ENCODE assay signal across 1 cellular context in genomic region chr18:31942301-31942998, GRCh38.
TF ChIP-seq lines count a peak whose summit lies in the region.

No MANE protein-coding gene starts in this region.

TF ChIP-seq in H1, 55 proteins besides CTCF, POLR2A, EP300 and RAD21 (continued from another document):
- TF ChIP-seq, protein P1, sequence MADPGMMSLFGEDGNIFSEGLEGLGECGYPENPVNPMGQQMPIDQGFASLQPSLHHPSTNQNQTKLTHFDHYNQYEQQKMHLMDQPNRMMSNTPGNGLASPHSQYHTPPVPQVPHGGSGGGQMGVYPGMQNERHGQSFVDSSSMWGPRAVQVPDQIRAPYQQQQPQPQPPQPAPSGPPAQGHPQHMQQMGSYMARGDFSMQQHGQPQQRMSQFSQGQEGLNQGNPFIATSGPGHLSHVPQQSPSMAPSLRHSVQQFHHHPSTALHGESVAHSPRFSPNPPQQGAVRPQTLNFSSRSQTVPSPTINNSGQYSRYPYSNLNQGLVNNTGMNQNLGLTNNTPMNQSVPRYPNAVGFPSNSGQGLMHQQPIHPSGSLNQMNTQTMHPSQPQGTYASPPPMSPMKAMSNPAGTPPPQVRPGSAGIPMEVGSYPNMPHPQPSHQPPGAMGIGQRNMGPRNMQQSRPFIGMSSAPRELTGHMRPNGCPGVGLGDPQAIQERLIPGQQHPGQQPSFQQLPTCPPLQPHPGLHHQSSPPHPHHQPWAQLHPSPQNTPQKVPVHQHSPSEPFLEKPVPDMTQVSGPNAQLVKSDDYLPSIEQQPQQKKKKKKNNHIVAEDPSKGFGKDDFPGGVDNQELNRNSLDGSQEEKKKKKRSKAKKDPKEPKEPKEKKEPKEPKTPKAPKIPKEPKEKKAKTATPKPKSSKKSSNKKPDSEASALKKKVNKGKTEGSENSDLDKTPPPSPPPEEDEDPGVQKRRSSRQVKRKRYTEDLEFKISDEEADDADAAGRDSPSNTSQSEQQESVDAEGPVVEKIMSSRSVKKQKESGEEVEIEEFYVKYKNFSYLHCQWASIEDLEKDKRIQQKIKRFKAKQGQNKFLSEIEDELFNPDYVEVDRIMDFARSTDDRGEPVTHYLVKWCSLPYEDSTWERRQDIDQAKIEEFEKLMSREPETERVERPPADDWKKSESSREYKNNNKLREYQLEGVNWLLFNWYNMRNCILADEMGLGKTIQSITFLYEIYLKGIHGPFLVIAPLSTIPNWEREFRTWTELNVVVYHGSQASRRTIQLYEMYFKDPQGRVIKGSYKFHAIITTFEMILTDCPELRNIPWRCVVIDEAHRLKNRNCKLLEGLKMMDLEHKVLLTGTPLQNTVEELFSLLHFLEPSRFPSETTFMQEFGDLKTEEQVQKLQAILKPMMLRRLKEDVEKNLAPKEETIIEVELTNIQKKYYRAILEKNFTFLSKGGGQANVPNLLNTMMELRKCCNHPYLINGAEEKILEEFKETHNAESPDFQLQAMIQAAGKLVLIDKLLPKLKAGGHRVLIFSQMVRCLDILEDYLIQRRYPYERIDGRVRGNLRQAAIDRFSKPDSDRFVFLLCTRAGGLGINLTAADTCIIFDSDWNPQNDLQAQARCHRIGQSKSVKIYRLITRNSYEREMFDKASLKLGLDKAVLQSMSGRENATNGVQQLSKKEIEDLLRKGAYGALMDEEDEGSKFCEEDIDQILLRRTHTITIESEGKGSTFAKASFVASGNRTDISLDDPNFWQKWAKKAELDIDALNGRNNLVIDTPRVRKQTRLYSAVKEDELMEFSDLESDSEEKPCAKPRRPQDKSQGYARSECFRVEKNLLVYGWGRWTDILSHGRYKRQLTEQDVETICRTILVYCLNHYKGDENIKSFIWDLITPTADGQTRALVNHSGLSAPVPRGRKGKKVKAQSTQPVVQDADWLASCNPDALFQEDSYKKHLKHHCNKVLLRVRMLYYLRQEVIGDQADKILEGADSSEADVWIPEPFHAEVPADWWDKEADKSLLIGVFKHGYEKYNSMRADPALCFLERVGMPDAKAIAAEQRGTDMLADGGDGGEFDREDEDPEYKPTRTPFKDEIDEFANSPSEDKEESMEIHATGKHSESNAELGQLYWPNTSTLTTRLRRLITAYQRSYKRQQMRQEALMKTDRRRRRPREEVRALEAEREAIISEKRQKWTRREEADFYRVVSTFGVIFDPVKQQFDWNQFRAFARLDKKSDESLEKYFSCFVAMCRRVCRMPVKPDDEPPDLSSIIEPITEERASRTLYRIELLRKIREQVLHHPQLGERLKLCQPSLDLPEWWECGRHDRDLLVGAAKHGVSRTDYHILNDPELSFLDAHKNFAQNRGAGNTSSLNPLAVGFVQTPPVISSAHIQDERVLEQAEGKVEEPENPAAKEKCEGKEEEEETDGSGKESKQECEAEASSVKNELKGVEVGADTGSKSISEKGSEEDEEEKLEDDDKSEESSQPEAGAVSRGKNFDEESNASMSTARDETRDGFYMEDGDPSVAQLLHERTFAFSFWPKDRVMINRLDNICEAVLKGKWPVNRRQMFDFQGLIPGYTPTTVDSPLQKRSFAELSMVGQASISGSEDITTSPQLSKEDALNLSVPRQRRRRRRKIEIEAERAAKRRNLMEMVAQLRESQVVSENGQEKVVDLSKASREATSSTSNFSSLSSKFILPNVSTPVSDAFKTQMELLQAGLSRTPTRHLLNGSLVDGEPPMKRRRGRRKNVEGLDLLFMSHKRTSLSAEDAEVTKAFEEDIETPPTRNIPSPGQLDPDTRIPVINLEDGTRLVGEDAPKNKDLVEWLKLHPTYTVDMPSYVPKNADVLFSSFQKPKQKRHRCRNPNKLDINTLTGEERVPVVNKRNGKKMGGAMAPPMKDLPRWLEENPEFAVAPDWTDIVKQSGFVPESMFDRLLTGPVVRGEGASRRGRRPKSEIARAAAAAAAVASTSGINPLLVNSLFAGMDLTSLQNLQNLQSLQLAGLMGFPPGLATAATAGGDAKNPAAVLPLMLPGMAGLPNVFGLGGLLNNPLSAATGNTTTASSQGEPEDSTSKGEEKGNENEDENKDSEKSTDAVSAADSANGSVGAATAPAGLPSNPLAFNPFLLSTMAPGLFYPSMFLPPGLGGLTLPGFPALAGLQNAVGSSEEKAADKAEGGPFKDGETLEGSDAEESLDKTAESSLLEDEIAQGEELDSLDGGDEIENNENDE (IDR thresholded peaks at IDR 0.05; ENCODE audit: insufficient replicate concordance, low read length) = no peak
- 0 out of 2 replicates have a peak, but pooled peaks have one; percentile 24 for TF ChIP-seq TBP (IDR thresholded peaks at IDR 0.05; ENCODE audit: low read depth, low read length)
- no peak for TF ChIP-seq SP2 (IDR thresholded peaks at IDR 0.05; ENCODE audit: low read length)
- no peak for TF ChIP-seq TAF1 (IDR thresholded peaks at IDR 0.05; ENCODE audit: low read depth, low read length)
